8 cellular contexts compared by ENCODE assay signal in the genomic region with DNA sequence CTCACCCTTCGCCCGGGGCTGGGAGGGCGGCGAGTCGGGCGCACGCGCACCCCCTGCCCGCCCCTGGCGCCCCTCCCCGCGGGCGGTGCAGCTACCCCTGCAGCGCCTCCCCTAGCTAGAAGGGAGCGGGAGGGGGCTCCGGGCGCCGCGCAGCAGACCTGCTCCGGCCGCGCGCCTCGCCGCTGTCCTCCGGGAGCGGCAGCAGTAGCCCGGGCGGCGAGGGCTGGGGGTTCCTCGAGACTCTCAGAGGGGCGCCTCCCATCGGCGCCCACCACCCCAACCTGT. TPM values are rescaled to one million over a fixed set of nuclear protein-coding genes. Genes with fewer than 3 reads are reported as not detected.
A peak's percentile ranks its signal among the peaks of the same experiment; 100 is the strongest.
DNase-seq lines count a peak whose midpoint lies in the region; ATAC-seq and TF ChIP-seq lines count a peak whose summit lies in the region.

A gene with protein sequence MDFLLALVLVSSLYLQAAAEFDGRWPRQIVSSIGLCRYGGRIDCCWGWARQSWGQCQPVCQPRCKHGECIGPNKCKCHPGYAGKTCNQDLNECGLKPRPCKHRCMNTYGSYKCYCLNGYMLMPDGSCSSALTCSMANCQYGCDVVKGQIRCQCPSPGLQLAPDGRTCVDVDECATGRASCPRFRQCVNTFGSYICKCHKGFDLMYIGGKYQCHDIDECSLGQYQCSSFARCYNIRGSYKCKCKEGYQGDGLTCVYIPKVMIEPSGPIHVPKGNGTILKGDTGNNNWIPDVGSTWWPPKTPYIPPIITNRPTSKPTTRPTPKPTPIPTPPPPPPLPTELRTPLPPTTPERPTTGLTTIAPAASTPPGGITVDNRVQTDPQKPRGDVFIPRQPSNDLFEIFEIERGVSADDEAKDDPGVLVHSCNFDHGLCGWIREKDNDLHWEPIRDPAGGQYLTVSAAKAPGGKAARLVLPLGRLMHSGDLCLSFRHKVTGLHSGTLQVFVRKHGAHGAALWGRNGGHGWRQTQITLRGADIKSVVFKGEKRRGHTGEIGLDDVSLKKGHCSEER (plus strand): TSS at position 148 of the 285 bp plus-strand sequence. CDS start 182 bp downstream, outside the sequence.

- H3K27ac ChIP-seq in mammary epithelial cell (ENCODE audit: insufficient read depth, low read depth, low read length) (no peak within 1 kb of the TSS), lung (ENCODE audit: low read depth in 1 of 2, low read length in 1 of 2) (peak within 1 kb of the TSS in 1 of 2 donors; percentile 95), urinary bladder (ENCODE audit: low read depth) (no peak within 1 kb of the TSS)

- H2AFZ ChIP-seq in mammary epithelial cell (ENCODE audit: low read depth, low read length), result peak within 1 kb of the TSS; percentile 30

- peaks cover 3% of the 10 kb centered on the region for H4K20me1 ChIP-seq in mammary epithelial cell (ENCODE audit: insufficient read depth, low read length)

- no peaks in the 10 kb centered on the region for H3K4me1 ChIP-seq in BE2C
- peaks cover 19% of the 10 kb centered on the region for H3K4me1 ChIP-seq in mammary epithelial cell (ENCODE audit: insufficient read depth, low read length)
- peaks cover 0 to 4% of the 10 kb centered on the region in 2 donors for H3K4me1 ChIP-seq in lung (ENCODE audit: control insufficient read depth in 2 of 2, insufficient read depth in 2 of 2, low read length in 2 of 2)
- H3K4me1 ChIP-seq in urinary bladder (ENCODE audit: insufficient read depth), result no peaks in the 10 kb centered on the region

- peak within 1 kb of the TSS; percentile 81 for H3K4me2 ChIP-seq in mammary epithelial cell (ENCODE audit: insufficient read depth, low read depth, low read length)

- H3K36me3 Mint-ChIP-seq in IgD-negative memory B cell, result no peaks in the 10 kb centered on the region

- dilution Hi-C loops in mammary epithelial cell (cut with HindIII; ENCODE audit: low sequenced_read_pairs), result no loop called here

- CTCF ChIA-PET in mammary epithelial cell (lab: Charles Lee; ENCODE audit: low non-redundant PET), result no interaction called here

- H3K9me3 ChIP-seq in BE2C (no peaks in the 10 kb centered on the region), mammary epithelial cell (replicated peaks; ENCODE audit: insufficient read depth, low read length) (no peaks in the 10 kb centered on the region), lung (ENCODE audit: control insufficient read depth in 2 of 2, insufficient read depth in 1 of 2, low read length in 1 of 2) (no peaks in the 10 kb centered on the region)

- H3K4me1 Mint-ChIP-seq in IgD-negative memory B cell, result peaks cover 6 to 18% (median 11%) of the 10 kb centered on the region in 3 donors

- intact Hi-C loops in mammary epithelial cell (cut with micrococcal nuclease), result no loop called here

- TF ChIP-seq CTCF in BE2C (IDR thresholded peaks at IDR 0.05; ENCODE audit: low read depth, low read length), result no peak
- no peak for TF ChIP-seq CTCF in mammary epithelial cell (conservative IDR thresholded peaks at IDR 0.05 in 1 of 2, IDR thresholded peaks at IDR 0.05 in 1 of 2; ENCODE audit: extremely low read depth in 1 of 2, insufficient read depth in 1 of 2, low read depth in 1 of 2, low read length in 2 of 2)
- TF ChIP-seq CTCF in lung (IDR thresholded peaks at IDR 0.05; ENCODE audit: control extremely low read depth, extremely low read depth), result no peak

- BruUV-seq in mammary epithelial cell (replicated peaks; lab: Mats Ljungman, UMichigan), result no TSS peak

- no peak within 1 kb of the TSS for H3K9ac ChIP-seq in mammary epithelial cell (ENCODE audit: insufficient read depth, low read length)

- no CpG with 5 or more reads among the region's 34 CpGs for WGBS in mammary epithelial cell (ENCODE audit: low coverage, missing lambda C conversion rate)
- WGBS in lung, 2 donors, result 2 to 3% methylated on average over 12 to 34 of the region's 34 CpGs
- under 1% methylated on average over 34 of the region's 34 CpGs for WGBS in urinary bladder

- no peak within 1 kb of the TSS for H3K27ac Mint-ChIP-seq in IgD-negative memory B cell

- peak within 1 kb of the TSS in 3 of 4 donors; percentile 41 to 91 (median 63) for H3K4me3 Mint-ChIP-seq in IgD-negative memory B cell

- DNase-seq in BE2C (peak; percentile 18), mammary epithelial cell (no peak), lung (ENCODE audit: low spot score) (peak; percentile 58), C1 segment of cervical spinal cord (lab: John Stamatoyannopoulos, UW) (no peak)
- no peak for DNase-seq in NK-92 treated with Interleukin-12 subunit alpha and Interleukin-12 subunit beta, amount 100 ng/mL, for 24 hours (lab: John Stamatoyannopoulos, UW)

- ATAC-seq in GM21367 (IDR thresholded peaks at IDR 0.05; ENCODE audit: unreplicated experiment), result peak; percentile 25
- peak; percentile 84 for ATAC-seq in lung (ENCODE audit: insufficient read depth, low FRiP score)

- H3K36me3 ChIP-seq in BE2C (no peaks in the 10 kb centered on the region), mammary epithelial cell (ENCODE audit: insufficient read depth, low read length) (no peaks in the 10 kb centered on the region), lung (ENCODE audit: control insufficient read depth in 2 of 2, insufficient read depth in 2 of 2, low read length in 2 of 2) (no peaks in the 10 kb centered on the region), urinary bladder (ENCODE audit: insufficient read depth) (no peaks in the 10 kb centered on the region)

- no peaks in the 10 kb centered on the region for H3K79me2 ChIP-seq in mammary epithelial cell (ENCODE audit: insufficient read depth, low read length)

- peaks cover 55% of the 10 kb centered on the region for H3K27me3 Mint-ChIP-seq in IgD-negative memory B cell

- H3K9me3 Mint-ChIP-seq in IgD-negative memory B cell, result peaks cover 0 to 4% (median 4%) of the 10 kb centered on the region in 3 donors

- H3K27me3 ChIP-seq in BE2C (peaks cover 87% of the 10 kb centered on the region), mammary epithelial cell (ENCODE audit: insufficient read depth, low read length) (peaks cover 43% of the 10 kb centered on the region), lung (ENCODE audit: control insufficient read depth, insufficient read depth) (no peaks in the 10 kb centered on the region)

- in situ Hi-C loops in mammary epithelial cell (cut with MboI; ENCODE audit: low sequenced_read_pairs in 2 of 2), result no loop called here

- H3K4me3 ChIP-seq in BE2C (ENCODE audit: low read depth, low read length), result peak within 1 kb of the TSS; percentile 38
- peak within 1 kb of the TSS; percentile 20 to 36 (median 26) for H3K4me3 ChIP-seq in mammary epithelial cell (replicated peaks in 1 of 3; ENCODE audit: insufficient read depth in 1 of 3, low read depth in 2 of 3, low read length in 3 of 3)
- peak within 1 kb of the TSS; percentile 76 for H3K4me3 ChIP-seq in lung
- H3K4me3 ChIP-seq in urinary bladder (ENCODE audit: low read depth, low read length), result peak within 1 kb of the TSS; percentile 56

RNA-seq across cellular contexts. Expression of the gene that starts here (rescaled TPM):
- polyA plus RNA-seq in BE2C (2012; ENCODE audit: insufficient read depth, insufficient read length, low read depth), result not detected
- polyA plus RNA-seq in IgD-negative memory B cell (not detected), mammary epithelial cell (not detected), lung (100 to 1,000 TPM in 1 of 2 donors, 10 to 100 TPM in 1; 41.0 to 140 TPM), urinary bladder (13.0 TPM)
- total RNA-seq in mammary epithelial cell (under 1 TPM; 0.12 to 0.50 TPM), lung (100 to 1,000 TPM; 160 TPM), urinary bladder (50.6 TPM)
- polyA minus RNA-seq in mammary epithelial cell, result not detected

Comparison
In these comparisons a context has a peak if more than half of its experiments do, and no peak if none do; other contexts are left out.
1. RNA of the gene that starts here (total RNA-seq): 160 TPM in lung and 50.6 TPM in urinary bladder (single experiment); 0.12 to 0.50 TPM in mammary epithelial cell; every median in the first group is over 10 times any median in the second.
2. RNA of the gene that starts here (polyA plus RNA-seq): 41.0 to 140 TPM in lung and 13.0 TPM in urinary bladder (single experiment); not detected in IgD-negative memory B cell (single experiment) and not detected in mammary epithelial cell (single experiment); every median in the first group is over 10 times any median in the second.
3. DNase-seq: peak in BE2C (single experiment) and lung (single experiment); none in mammary epithelial cell (single experiment), NK-92 treated with Interleukin-12 subunit alpha and Interleukin-12 subunit beta, amount 100 ng/mL, for 24 hours (single experiment) and C1 segment of cervical spinal cord (0 of 14).
4. H3K4me3 ChIP-seq: peak in every context shown above with its lines; median percentile 76 in lung; 56 in urinary bladder; 38 in BE2C; 26 in mammary epithelial cell.